Comparison of ENCODE assay signal across 8 cellular contexts in the genomic region with DNA sequence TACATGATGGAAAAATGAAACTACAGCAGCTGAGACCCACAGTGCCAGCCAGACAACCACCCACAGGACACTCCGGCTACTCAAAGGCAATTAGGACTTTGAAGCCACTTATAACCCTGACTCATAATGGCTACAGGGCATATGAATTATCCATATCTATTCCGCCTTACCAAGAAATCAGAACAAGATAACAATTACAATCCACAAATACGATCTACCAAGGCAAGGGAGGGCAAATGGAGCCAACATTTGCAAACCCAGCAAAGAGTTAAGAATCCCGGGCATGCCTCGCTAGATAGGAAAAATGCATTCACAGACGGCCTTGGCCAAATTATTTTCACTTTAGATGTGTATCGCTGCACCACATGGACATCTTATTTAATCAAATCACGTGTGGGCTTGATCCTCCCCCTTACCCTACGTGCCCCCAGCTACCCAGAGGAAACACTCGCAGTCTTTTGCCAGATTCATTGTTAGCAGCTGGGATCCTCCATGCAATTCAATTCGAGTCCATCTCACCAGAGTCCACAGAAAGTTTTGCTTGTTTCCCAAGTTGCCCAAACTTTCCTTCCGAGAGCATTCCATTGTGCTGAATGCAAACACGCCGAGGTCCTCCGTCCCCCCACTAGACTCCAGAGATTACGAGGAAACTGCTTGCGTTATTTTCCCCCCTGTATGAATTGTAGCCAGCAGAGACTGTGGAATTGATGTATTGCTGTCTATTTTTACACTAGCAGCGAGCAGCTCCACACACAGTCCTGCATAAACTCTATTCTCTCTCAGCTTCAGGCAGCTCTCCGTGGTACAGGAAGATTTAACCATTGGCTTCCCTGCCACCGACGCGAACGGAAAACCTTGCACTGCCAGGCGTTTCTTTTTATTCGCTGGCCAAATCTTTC. TPM values are rescaled to one million over a fixed set of nuclear protein-coding genes. Genes with fewer than 3 reads are reported as not detected.
A peak's percentile ranks its signal among the peaks of the same experiment; 100 is the strongest.
DNase-seq lines count a peak whose midpoint lies in the region; ATAC-seq, FAIRE-seq and TF ChIP-seq lines count a peak whose summit lies in the region.

No MANE protein-coding gene starts in this region.

- peak; percentile 66 for ATAC-seq in RWPE2 (ENCODE audit: low read depth)
- ATAC-seq in HG03139 (IDR thresholded peaks at IDR 0.05; ENCODE audit: unreplicated experiment) = no peak
- ATAC-seq in activated naive CD8-positive, alpha-beta T cell treated with anti-CD3 and anti-CD28 coated beads, Interleukin-2, amount 50 U/mL, for 24 hours = no peak

- TF ChIP-seq CTCF in RWPE2 (IDR thresholded peaks at IDR 0.05; ENCODE audit: poor library complexity, severe bottlenecking) = no peak
- TF ChIP-seq CTCF in osteocyte (IDR thresholded peaks at IDR 0.05) = no peak

- H3K9me3 ChIP-seq in RWPE2 (ENCODE audit: severe bottlenecking) = no peaks in the 10 kb centered on the region

- peak overlapping the region; percentile 80 for H3K4me3 Mint-ChIP-seq in osteocyte (ENCODE audit: unreplicated experiment)
- no peak overlapping the region for H3K4me3 Mint-ChIP-seq in activated naive CD8-positive, alpha-beta T cell treated with anti-CD3 and anti-CD28 coated beads, Interleukin-2, amount 50 U/mL, for 24 hours

- no peak overlapping the region for H3K4me3 ChIP-seq in RWPE2 (ENCODE audit: severe bottlenecking)

- no peaks in the 10 kb centered on the region for H3K36me3 ChIP-seq in RWPE2 (ENCODE audit: low read depth)

- no peak for FAIRE-seq in GM12892 (lab: Jason Lieb, UNC)

- H3K4me1 ChIP-seq in RWPE2 (ENCODE audit: insufficient read depth, poor library complexity, severe bottlenecking) = no peaks in the 10 kb centered on the region

- no peaks in the 10 kb centered on the region for H3K36me3 Mint-ChIP-seq in osteocyte (ENCODE audit: unreplicated experiment)
- H3K36me3 Mint-ChIP-seq in activated naive CD8-positive, alpha-beta T cell treated with anti-CD3 and anti-CD28 coated beads, Interleukin-2, amount 50 U/mL, for 24 hours (ENCODE audit: low read depth) = no peaks in the 10 kb centered on the region

- H3K9me3 Mint-ChIP-seq in osteocyte (ENCODE audit: unreplicated experiment) = no peaks in the 10 kb centered on the region
- peaks cover 6% of the 10 kb centered on the region for H3K9me3 Mint-ChIP-seq in activated naive CD8-positive, alpha-beta T cell treated with anti-CD3 and anti-CD28 coated beads, Interleukin-2, amount 50 U/mL, for 24 hours

- H3K27ac ChIP-seq in RWPE2 (ENCODE audit: poor library complexity, severe bottlenecking) = no peak overlapping the region

- DNase-seq in COLO668 (lab: John Stamatoyannopoulos, UW; ENCODE audit: unreplicated experiment) (peak; percentile 31), RWPE2 (ENCODE audit: low spot score) (no peak), globus pallidus (ENCODE audit: low spot score) (peak; percentile 48), osteocyte (ENCODE audit: extremely low spot score, unreplicated experiment) (no peak), GM12892 (ENCODE audit: insufficient read length) (no peak), activated T-cell treated with anti-CD3 and anti-CD28 coated beads for 4 hours (no peak)
- DNase-seq in activated naive CD8-positive, alpha-beta T cell treated with anti-CD3 and anti-CD28 coated beads, Interleukin-2, amount 50 U/mL, for 24 hours = no peak

- peaks cover 10% of the 10 kb centered on the region for H3K27me3 Mint-ChIP-seq in osteocyte (ENCODE audit: unreplicated experiment)
- H3K27me3 Mint-ChIP-seq in activated naive CD8-positive, alpha-beta T cell treated with anti-CD3 and anti-CD28 coated beads, Interleukin-2, amount 50 U/mL, for 24 hours = peaks cover 15% of the 10 kb centered on the region

- H3K4me1 Mint-ChIP-seq in osteocyte (ENCODE audit: unreplicated experiment) = peaks cover 61% of the 10 kb centered on the region
- H3K4me1 Mint-ChIP-seq in activated naive CD8-positive, alpha-beta T cell treated with anti-CD3 and anti-CD28 coated beads, Interleukin-2, amount 50 U/mL, for 24 hours = no peaks in the 10 kb centered on the region

- peak overlapping the region; percentile 83 for H3K27ac Mint-ChIP-seq in osteocyte (ENCODE audit: unreplicated experiment)
- H3K27ac Mint-ChIP-seq in activated naive CD8-positive, alpha-beta T cell treated with anti-CD3 and anti-CD28 coated beads, Interleukin-2, amount 50 U/mL, for 24 hours = no peak overlapping the region

- peaks cover 23% of the 10 kb centered on the region for H3K27me3 ChIP-seq in RWPE2 (ENCODE audit: insufficient read depth, poor library complexity, severe bottlenecking)

- TF ChIP-seq POLR2A in GM12892 (IDR thresholded peaks at IDR 0.05; ENCODE audit: low read depth, low read length) = no peak

RNA-seq across cellular contexts. Expression of gene PPARGC1A, which starts 1.2 kb away (rescaled TPM):
- 10.2 and 11.8 TPM in 2 replicates for total RNA-seq in osteocyte
- not detected for polyA plus RNA-seq in GM12892 (2012; ENCODE audit: missing spikeins)

Comparison
In these comparisons a context has a peak if more than half of its experiments do, and no peak if none do; other contexts are left out.
1. DNase-seq: peak in COLO668 (single experiment) and globus pallidus (single experiment); none in RWPE2 (single experiment), osteocyte (single experiment), GM12892 (single experiment), activated naive CD8-positive, alpha-beta T cell treated with anti-CD3 and anti-CD28 coated beads, Interleukin-2, amount 50 U/mL, for 24 hours (single experiment) and activated T-cell treated with anti-CD3 and anti-CD28 coated beads for 4 hours (single experiment).